In the genomic region with DNA sequence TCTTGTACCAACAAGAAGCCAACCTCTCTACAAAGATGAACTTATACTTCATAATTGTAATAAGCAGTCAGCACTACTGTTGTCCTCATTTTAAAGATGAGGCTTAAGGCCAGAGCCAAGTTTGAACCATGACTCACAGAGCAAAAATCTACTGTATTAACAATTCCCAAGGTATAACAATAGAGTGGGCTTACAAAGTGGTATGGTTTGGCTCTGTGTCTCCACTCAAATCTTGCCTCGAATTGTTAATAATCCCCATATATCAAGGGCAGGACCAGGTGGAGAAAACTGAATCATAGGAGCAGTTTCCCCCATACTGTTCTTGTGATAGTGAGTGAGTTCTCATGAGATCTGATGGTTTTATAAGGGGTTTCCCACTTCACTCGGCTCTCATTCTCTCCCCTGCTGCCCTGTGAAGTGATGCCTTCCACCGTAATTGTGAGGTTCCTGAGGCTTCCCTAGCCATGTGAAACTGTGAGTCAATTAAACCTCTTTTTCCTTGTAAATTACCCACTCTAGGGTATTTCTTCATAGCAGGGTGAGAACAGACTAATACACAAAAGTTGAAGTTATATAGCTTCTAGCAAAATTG, we compare ENCODE assay signal across 20 cellular contexts. TPM values are rescaled to one million over a fixed set of nuclear protein-coding genes. Genes with fewer than 3 reads are reported as not detected.
A peak's percentile ranks its signal among the peaks of the same experiment; 100 is the strongest.
DNase-seq lines count a peak whose midpoint lies in the region; ATAC-seq and TF ChIP-seq lines count a peak whose summit lies in the region.
"Had no signal": no experiment of that assay in that cellular context is flagged by ENCODE, and none has a peak within 500 bp of the region (broad histone marks: within the 10 kb centered on the region; RNA-seq: fewer than 3 reads in every experiment).

No MANE protein-coding gene starts in this region.

- no peak overlapping the region for H3K27ac ChIP-seq in brain microvascular endothelial cell
- no peak overlapping the region for H3K27ac ChIP-seq in right lobe of liver
- H3K27ac ChIP-seq: left ventricle myocardium inferior had no signal

- H3K27me3 ChIP-seq in MG63, result no peaks in the 10 kb centered on the region
- H3K27me3 ChIP-seq in brain microvascular endothelial cell (replicated peaks), result no peaks in the 10 kb centered on the region
- H3K27me3 ChIP-seq in right lobe of liver, result no peaks in the 10 kb centered on the region

- no peak for ATAC-seq in right lobe of liver
- ATAC-seq in HG03565 (IDR thresholded peaks at IDR 0.05; ENCODE audit: unreplicated experiment), result no peak
- ATAC-seq: activated CD8-positive, alpha-beta T cell treated with anti-CD3 and anti-CD28 coated beads for 36 hours; activated T-cell treated with anti-CD3 and anti-CD28 coated beads, Interleukin-2, amount 50 U/mL, for 4 hours; CD8-positive, alpha-beta T cell; GM23338; K562; right cardiac atrium; WTC11 had no signal

- no peak for TF ChIP-seq POLR2A in right lobe of liver (IDR thresholded peaks at IDR 0.05)

- H3K4me1 ChIP-seq in right lobe of liver, result no peaks in the 10 kb centered on the region
- H3K4me1 ChIP-seq: left ventricle myocardium inferior had no signal

- H3K4me3 ChIP-seq in MG63, result no peak overlapping the region
- H3K4me3 ChIP-seq in brain microvascular endothelial cell (ENCODE audit: low read depth, low read length), result no peak overlapping the region
- H3K4me3 ChIP-seq in right lobe of liver, result no peak overlapping the region
- H3K4me3 ChIP-seq: GM23338, K562, left ventricle myocardium inferior had no signal

- no peak for TF ChIP-seq CTCF in brain microvascular endothelial cell (IDR thresholded peaks at IDR 0.05; ENCODE audit: low read depth, low read length, missing control alignments)
- no peak for TF ChIP-seq CTCF in right lobe of liver (IDR thresholded peaks at IDR 0.05)

- in situ Hi-C loops in brain microvascular endothelial cell (cut with HindIII; ENCODE audit: low pct_ligation_motif_present, low sequenced_read_pairs), result loop anchor here (25.0 kb wide), 1 partner anchor 311 kb away; no protein-coding TSS in a partner anchor

- H3K9me3 ChIP-seq in MG63 (no peaks in the 10 kb centered on the region), right lobe of liver (no peaks in the 10 kb centered on the region)
- H3K9me3 ChIP-seq: left ventricle myocardium inferior had no signal

- intact Hi-C loops in right lobe of liver (cut with DNase I), result no loop called here

- WGBS in right lobe of liver (ENCODE audit: insufficient coverage, low coverage, low lambda C conversion rate, missing lambda C conversion rate), result 44% methylated on average over 3 of the region's 3 CpGs

- H3K36me3 ChIP-seq in MG63 (peaks cover 6% of the 10 kb centered on the region; the same call in 1 of the 2 replicates), brain microvascular endothelial cell (replicated peaks) (peaks cover 12% of the 10 kb centered on the region), right lobe of liver (no peaks in the 10 kb centered on the region)
- H3K36me3 ChIP-seq: left ventricle myocardium inferior had no signal

- DNase-seq in Daoy (ENCODE audit: low read depth) (peak; percentile 69), MG63 (peak; percentile 20), brain microvascular endothelial cell (peak; percentile 13), glomerular endothelial cell (ENCODE audit: extremely low read depth, low read depth, low spot score) (peak; percentile 55), D341Med (ENCODE audit: low spot score) (no peak), right lobe of liver (no peak)
- no peak for DNase-seq in activated naive CD4-positive, alpha-beta T cell treated with Interleukin-2 at 50 U/mL for 16 hours
- DNase-seq: activated CD8-positive, alpha-beta T cell treated with anti-CD3 and anti-CD28 coated beads for 36 hours; activated T-cell treated with anti-CD3 and anti-CD28 coated beads, Interleukin-2, amount 50 U/mL, for 4 hours; CD8-positive, alpha-beta T cell; DND-41; left ventricle myocardium inferior; NCI-H2029 treated with DMSO at 0.1 percent for 48 hours; NCI-H446 treated with DMSO at 0.1 percent for 48 hours; right cardiac atrium; stimulated activated CD4-positive, alpha-beta T cell treated with anti-CD3 and anti-CD28 coated beads, Interleukin-1b, Interleukin-23, amount 100 ng/mL, for 48 hours had no signal

RNA-seq across cellular contexts. Expression of a gene that starts 19.5 kb away (rescaled TPM):
- 46.7 and 47.3 TPM in 2 replicates for total RNA-seq in Daoy (2014; rRNA removed; shearing (Covaris generic))
- total RNA-seq in MG63 (2014; rRNA removed; shearing (Covaris generic); ENCODE audit: low replicate concordance), result 32.9 and 42.7 TPM in 2 replicates
- total RNA-seq in glomerular endothelial cell (36.1 and 38.6 TPM in 2 replicates), right lobe of liver (10 to 100 TPM; 20.4 to 38.5 (median 23.5) TPM)

RNA-seq across cellular contexts. Expression of a gene that starts 31.6 kb away (rescaled TPM):
- total RNA-seq in Daoy (2014; rRNA removed; shearing (Covaris generic)), result 24.3 and 26.6 TPM in 2 replicates
- total RNA-seq in MG63 (2014; rRNA removed; shearing (Covaris generic); ENCODE audit: low replicate concordance), result 23.4 and 23.6 TPM in 2 replicates
- total RNA-seq in glomerular endothelial cell (67.0 and 79.6 TPM in 2 replicates), right lobe of liver (10 to 100 TPM; 19.7 to 28.0 (median 21.4) TPM)

Comparison
In these comparisons a context has a peak if more than half of its experiments do, and no peak if none do; other contexts are left out.
1. DNase-seq: peak in Daoy (single experiment), MG63 (single experiment), brain microvascular endothelial cell (single experiment) and glomerular endothelial cell (single experiment); none in activated naive CD4-positive, alpha-beta T cell treated with Interleukin-2 at 50 U/mL for 16 hours (single experiment), D341Med (single experiment) and right lobe of liver (0 of 3).